ENCODE assay signal across 1 cellular context in genomic region chr12:119910586-119910985, GRCh38.
TF ChIP-seq lines count a peak whose summit lies in the region.

No MANE protein-coding gene starts in this region.

TF ChIP-seq in K562, 482 proteins besides CTCF, POLR2A, EP300 and RAD21 (continued from another document):
- TF ChIP-seq, protein P1, sequence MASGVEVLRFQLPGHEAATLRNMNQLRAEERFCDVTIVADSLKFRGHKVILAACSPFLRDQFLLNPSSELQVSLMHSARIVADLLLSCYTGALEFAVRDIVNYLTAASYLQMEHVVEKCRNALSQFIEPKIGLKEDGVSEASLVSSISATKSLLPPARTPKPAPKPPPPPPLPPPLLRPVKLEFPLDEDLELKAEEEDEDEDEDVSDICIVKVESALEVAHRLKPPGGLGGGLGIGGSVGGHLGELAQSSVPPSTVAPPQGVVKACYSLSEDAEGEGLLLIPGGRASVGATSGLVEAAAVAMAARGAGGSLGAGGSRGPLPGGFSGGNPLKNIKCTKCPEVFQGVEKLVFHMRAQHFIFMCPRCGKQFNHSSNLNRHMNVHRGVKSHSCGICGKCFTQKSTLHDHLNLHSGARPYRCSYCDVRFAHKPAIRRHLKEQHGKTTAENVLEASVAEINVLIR (CRISPR knock-in tag; IDR thresholded peaks at IDR 0.05) = no peak
- TF ChIP-seq SMARCE1 (IDR thresholded peaks at IDR 0.05) = no peak
- TF ChIP-seq TAF7 (tag; IDR thresholded peaks at IDR 0.05) = no peak
- no peak for TF ChIP-seq FOXK1 (CRISPR knock-in tag; IDR thresholded peaks at IDR 0.05; ENCODE audit: borderline replicate concordance)
- TF ChIP-seq SMAD4 (CRISPR knock-in tag; conservative IDR thresholded peaks at IDR 0.05) = no peak
- no peak for TF ChIP-seq ZNF436 (CRISPR knock-in tag; IDR thresholded peaks at IDR 0.05)
- TF ChIP-seq, protein P2, sequence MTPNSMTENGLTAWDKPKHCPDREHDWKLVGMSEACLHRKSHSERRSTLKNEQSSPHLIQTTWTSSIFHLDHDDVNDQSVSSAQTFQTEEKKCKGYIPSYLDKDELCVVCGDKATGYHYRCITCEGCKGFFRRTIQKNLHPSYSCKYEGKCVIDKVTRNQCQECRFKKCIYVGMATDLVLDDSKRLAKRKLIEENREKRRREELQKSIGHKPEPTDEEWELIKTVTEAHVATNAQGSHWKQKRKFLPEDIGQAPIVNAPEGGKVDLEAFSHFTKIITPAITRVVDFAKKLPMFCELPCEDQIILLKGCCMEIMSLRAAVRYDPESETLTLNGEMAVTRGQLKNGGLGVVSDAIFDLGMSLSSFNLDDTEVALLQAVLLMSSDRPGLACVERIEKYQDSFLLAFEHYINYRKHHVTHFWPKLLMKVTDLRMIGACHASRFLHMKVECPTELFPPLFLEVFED (CRISPR knock-in tag; conservative IDR thresholded peaks at IDR 0.05) = no peak
- TF ChIP-seq TAL1 (IDR thresholded peaks at IDR 0.05) = no peak
- no peak for TF ChIP-seq NBN (IDR thresholded peaks at IDR 0.05; ENCODE audit: low read depth)
- no peak for TF ChIP-seq ZNF311 (CRISPR knock-in tag; IDR thresholded peaks at IDR 0.05)
